In the genomic region with DNA sequence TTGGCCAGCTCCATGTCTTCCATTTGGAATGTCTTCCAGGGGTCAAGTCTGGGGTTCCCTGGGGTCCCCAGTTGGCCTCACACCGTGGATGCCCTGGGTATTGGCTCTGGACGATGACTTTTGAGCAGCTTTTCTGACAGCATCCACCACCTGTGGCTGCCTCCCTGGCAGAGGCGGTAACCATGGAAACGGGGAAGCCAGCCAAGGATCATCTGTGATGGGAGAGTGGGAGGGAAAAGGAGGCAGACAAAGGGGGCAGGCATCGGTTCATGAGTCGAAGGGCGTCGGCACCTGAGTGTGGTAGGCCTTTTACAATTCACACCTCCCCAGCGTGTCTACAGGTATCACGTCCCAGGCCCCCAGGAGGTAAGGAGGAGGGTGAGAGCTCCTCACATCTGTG, we compare ENCODE assay signal across 19 cellular contexts.
DNase-seq lines count a peak whose midpoint lies in the region; ATAC-seq and TF ChIP-seq lines count a peak whose summit lies in the region.
"Had no signal": no experiment of that assay in that cellular context is flagged by ENCODE, and none has a peak within 500 bp of the region (broad histone marks: within the 10 kb centered on the region; RNA-seq: fewer than 3 reads in every experiment).

No MANE protein-coding gene starts in this region.

- intact Hi-C loops in transverse colon (cut with DNase I; ENCODE audit: low total_unique reads): no loop called here

- no peak for TF ChIP-seq POLR2A in transverse colon (IDR thresholded peaks at IDR 0.05)

- no peak overlapping the region for H3K27ac ChIP-seq in transverse colon
- H3K27ac ChIP-seq: body of pancreas, esophagus muscularis mucosa, gastrocnemius medialis, thoracic aorta had no signal

- no peak for TF ChIP-seq EP300 in transverse colon (IDR thresholded peaks at IDR 0.05; ENCODE audit: low read depth)

- no peaks in the 10 kb centered on the region for H3K9me3 ChIP-seq in transverse colon
- H3K9me3 ChIP-seq: gastrocnemius medialis, thoracic aorta had no signal

- no peak for ATAC-seq in omental fat pad (ENCODE audit: low FRiP score)
- ATAC-seq: body of pancreas; effector memory CD8-positive, alpha-beta T cell; gastrocnemius medialis; Right ventricle myocardium inferior had no signal

- no peak for TF ChIP-seq CTCF in omental fat pad (IDR thresholded peaks at IDR 0.05)
- no peak for TF ChIP-seq CTCF in transverse colon (IDR thresholded peaks at IDR 0.05)

- H3K27me3 ChIP-seq in transverse colon: no peaks in the 10 kb centered on the region
- H3K27me3 ChIP-seq: body of pancreas, esophagus muscularis mucosa, gastrocnemius medialis had no signal

- 72% methylated on average over 10 of the region's 10 CpGs; no CpG with 5 or more reads in 1 of the 2 donors for WGBS in transverse colon (ENCODE audit: low coverage in 1 of 2), 2 donors

- no peaks in the 10 kb centered on the region for H3K36me3 ChIP-seq in transverse colon
- H3K36me3 ChIP-seq: esophagus muscularis mucosa, gastrocnemius medialis, thoracic aorta had no signal

- in situ Hi-C loops in transverse colon (cut with MboI; ENCODE audit: low pct_ligation_motif_present in 1 of 4, low pct_unique_long_range_greater_than_20kb in 1 of 4, low sequenced_read_pairs in 3 of 4): no loop called here

- H3K4me1 ChIP-seq in transverse colon: no peaks in the 10 kb centered on the region
- H3K4me1 ChIP-seq: body of pancreas, esophagus muscularis mucosa, gastrocnemius medialis had no signal

- H3K4me3 ChIP-seq in transverse colon: no peak overlapping the region
- H3K4me3 ChIP-seq: body of pancreas, esophagus muscularis mucosa, gastrocnemius medialis, thoracic aorta had no signal

- peak; percentile 49 for DNase-seq in Ammon's horn (ENCODE audit: low spot score)
- peak; percentile 63 for DNase-seq in NCI-H1092 (lab: John Stamatoyannopoulos, UW)
- peak; percentile 91 for DNase-seq in NCI-H748 (lab: John Stamatoyannopoulos, UW; ENCODE audit: unreplicated experiment)
- DNase-seq in iPS-NIHi7 (ENCODE audit: extremely low spot score): peak; percentile 37
- no peak for DNase-seq in omental fat pad (ENCODE audit: low spot score)
- DNase-seq in central memory CD4-positive, alpha-beta T cell: no peak
- no peak for DNase-seq in stimulated activated CD4-positive, alpha-beta T cell treated with anti-CD3 and anti-CD28 coated beads, Interleukin-15, amount 100 ng/mL, for 24 hours
- no peak for DNase-seq in transverse colon
- DNase-seq: activated CD4-positive, alpha-beta T cell treated with anti-CD3 and anti-CD28 coated beads, Interleukin-2, amount 10 ng/mL, durations not matched to agents 7 days and 5 days; body of pancreas; effector memory CD8-positive, alpha-beta T cell; gastrocnemius medialis; KBM-7; NCI-H2107; stimulated activated CD4-positive, alpha-beta T cell treated with anti-CD3 and anti-CD28 coated beads, Interleukin-1b, Interleukin-23, amount 100 ng/mL, for 48 hours; stimulated activated naive CD4-positive, alpha-beta T cell had no signal

Comparison
In these comparisons a context has a peak if more than half of its experiments do, and no peak if none do; other contexts are left out.
1. DNase-seq: peak in Ammon's horn (single experiment), NCI-H1092 (single experiment), NCI-H748 (single experiment) and iPS-NIHi7 (single experiment); none in omental fat pad (single experiment), central memory CD4-positive, alpha-beta T cell (single experiment), stimulated activated CD4-positive, alpha-beta T cell treated with anti-CD3 and anti-CD28 coated beads, Interleukin-15, amount 100 ng/mL, for 24 hours (single experiment) and transverse colon (single experiment).